ENCODE assay signal across 19 cellular contexts in the genomic region with DNA sequence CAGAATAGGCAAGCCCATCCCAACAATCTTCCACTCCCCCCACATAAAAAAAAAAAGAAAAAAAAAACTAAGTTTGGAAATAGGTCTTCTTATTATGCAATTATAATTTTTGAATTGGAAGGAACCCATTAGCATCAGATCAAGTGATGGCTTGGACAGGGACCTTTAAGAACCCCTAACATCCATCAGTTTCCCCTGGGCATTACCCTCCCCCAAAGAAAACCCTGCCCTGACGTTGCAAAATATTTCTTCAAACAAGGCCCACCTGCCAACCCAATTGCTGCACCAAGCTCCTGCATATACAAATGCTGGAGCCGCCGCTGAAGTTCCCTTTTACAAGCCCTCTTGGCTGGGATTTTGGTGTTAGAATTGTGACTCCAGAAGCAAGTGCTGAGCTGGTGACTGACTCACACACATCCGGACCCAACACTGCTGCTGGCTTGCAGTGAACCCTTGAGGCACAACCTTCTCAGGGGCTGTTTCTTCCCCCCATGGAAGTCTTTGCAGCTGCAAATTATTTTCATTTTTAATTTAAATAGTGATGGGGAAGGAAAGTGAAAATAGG. TPM values are rescaled to one million over a fixed set of nuclear protein-coding genes. Genes with fewer than 3 reads are reported as not detected.
A peak's percentile ranks its signal among the peaks of the same experiment; 100 is the strongest.
DNase-seq lines count a peak whose midpoint lies in the region; ATAC-seq and TF ChIP-seq lines count a peak whose summit lies in the region.
"Had no signal": no experiment of that assay in that cellular context is flagged by ENCODE, and none has a peak within 500 bp of the region (broad histone marks: within the 10 kb centered on the region; RNA-seq: fewer than 3 reads in every experiment).

No MANE protein-coding gene starts in this region.

- H3K4me1 Mint-ChIP-seq in type B pancreatic cell (ENCODE audit: unreplicated experiment) = peaks cover 8% of the 10 kb centered on the region
- H3K4me1 Mint-ChIP-seq in activated CD4-positive, alpha-beta T cell treated with anti-CD3 and anti-CD28 coated beads, Interleukin-2, amount 10 ng/mL, durations not matched to agents 24 days and 14 days = no peaks in the 10 kb centered on the region

- no peak overlapping the region for H3K4me3 Mint-ChIP-seq in type B pancreatic cell
- H3K4me3 Mint-ChIP-seq in activated CD4-positive, alpha-beta T cell treated with anti-CD3 and anti-CD28 coated beads, Interleukin-2, amount 10 ng/mL, durations not matched to agents 24 days and 14 days = no peak overlapping the region
- H3K4me3 Mint-ChIP-seq: activated naive CD8-positive, alpha-beta T cell; natural killer cell treated with Interleukin-12 subunit alpha and Interleukin-12 subunit beta and Interleukin-15 and Interleukin-18, amount 100 ng/mL, for 72 hours had no signal

- H3K79me2 ChIP-seq in ACC112 (ENCODE audit: control insufficient read depth, insufficient read depth, low read length, unreplicated experiment) = peaks cover 5% of the 10 kb centered on the region

- H3K36me3 ChIP-seq in ACC112 (ENCODE audit: insufficient read depth, low read length) = peaks cover 59% of the 10 kb centered on the region; the same call in 1 of the 2 replicates
- peaks cover 0 to 17% (median 0%) of the 10 kb centered on the region in 3 donors for H3K36me3 ChIP-seq in esophagus squamous epithelium
- H3K36me3 ChIP-seq: left lung had no signal

- H3K27ac ChIP-seq in ACC112 (ENCODE audit: low read depth, low read length) (peak overlapping the region; percentile 98), esophagus squamous epithelium (peak overlapping the region in 2 of 4 donors; percentile 31 to 33)
- H3K27ac ChIP-seq: left lung had no signal

- H3K36me3 Mint-ChIP-seq in type B pancreatic cell = no peaks in the 10 kb centered on the region
- H3K36me3 Mint-ChIP-seq in activated CD4-positive, alpha-beta T cell treated with anti-CD3 and anti-CD28 coated beads, Interleukin-2, amount 10 ng/mL, durations not matched to agents 24 days and 14 days (ENCODE audit: low read depth) = no peaks in the 10 kb centered on the region
- H3K36me3 Mint-ChIP-seq: activated naive CD8-positive, alpha-beta T cell; natural killer cell treated with Interleukin-12 subunit alpha and Interleukin-12 subunit beta and Interleukin-15 and Interleukin-18, amount 100 ng/mL, for 72 hours had no signal

- H3K27me3 ChIP-seq in ACC112 (ENCODE audit: insufficient read depth, low read length) (no peaks in the 10 kb centered on the region), esophagus squamous epithelium (no peaks in the 10 kb centered on the region)
- H3K27me3 ChIP-seq: left lung had no signal

- H3K9me3 Mint-ChIP-seq in type B pancreatic cell = no peaks in the 10 kb centered on the region
- no peaks in the 10 kb centered on the region for H3K9me3 Mint-ChIP-seq in activated CD4-positive, alpha-beta T cell treated with anti-CD3 and anti-CD28 coated beads, Interleukin-2, amount 10 ng/mL, durations not matched to agents 24 days and 14 days
- H3K9me3 Mint-ChIP-seq: natural killer cell treated with Interleukin-12 subunit alpha and Interleukin-12 subunit beta and Interleukin-15 and Interleukin-18, amount 100 ng/mL, for 72 hours had no signal

- peaks cover 16% of the 10 kb centered on the region for H3K27me3 Mint-ChIP-seq in type B pancreatic cell
- H3K27me3 Mint-ChIP-seq in activated CD4-positive, alpha-beta T cell treated with anti-CD3 and anti-CD28 coated beads, Interleukin-2, amount 10 ng/mL, durations not matched to agents 24 days and 14 days = peaks cover 2% of the 10 kb centered on the region

- TF ChIP-seq POLR2A in esophagus squamous epithelium (IDR thresholded peaks at IDR 0.05) = no peak

- H3K9me3 ChIP-seq in esophagus squamous epithelium = no peaks in the 10 kb centered on the region
- H3K9me3 ChIP-seq: left lung had no signal

- DNase-seq in HT1080 (ENCODE audit: low read depth) (peak; percentile 69), choroid plexus epithelial cell (ENCODE audit: low read depth) (peak; percentile 48), left lobe of liver (ENCODE audit: low spot score) (no peak), esophagus squamous epithelium (lab: John Stamatoyannopoulos, UW) (no peak), type B pancreatic cell (ENCODE audit: extremely low spot score, unreplicated experiment) (no peak), HUDEP-2 (lab: John Stamatoyannopoulos, UW; ENCODE audit: unreplicated experiment in 76 of 76) (no peak)
- no peak for DNase-seq in activated CD4-positive, alpha-beta T cell treated with anti-CD3 and anti-CD28 coated beads, Interleukin-2, amount 10 ng/mL, durations not matched to agents 24 days and 14 days
- DNase-seq: ACHN; Calu3; KG1; left lung; NCI-H187; NCI-H510A; stimulated activated CD4-positive, alpha-beta T cell treated with anti-CD3 and anti-CD28 coated beads, Interleukin-4, amount 100 ng/mL, for 1 hour had no signal

- intact Hi-C loops in esophagus squamous epithelium (cut with DNase I) = no loop called here
- intact Hi-C loops in activated CD4-positive, alpha-beta T cell treated with anti-CD3 and anti-CD28 coated beads, Interleukin-2, amount 10 ng/mL, durations not matched to agents 24 days and 14 days (cut with micrococcal nuclease) = no loop called here

- peak; percentile 6 for ATAC-seq in left lobe of liver
- ATAC-seq: activated CD4-positive, CD25-positive, alpha-beta regulatory T cell treated with anti-CD3 and anti-CD28 coated beads, Interleukin-2, amount 50 U/mL, for 24 hours; HCT116; left lung; natural killer cell treated with Interleukin-12 subunit alpha and Interleukin-12 subunit beta and Interleukin-15 and Interleukin-18, amount 100 ng/mL, for 72 hours had no signal

- H3K27ac Mint-ChIP-seq in type B pancreatic cell = no peak overlapping the region
- H3K27ac Mint-ChIP-seq in activated CD4-positive, alpha-beta T cell treated with anti-CD3 and anti-CD28 coated beads, Interleukin-2, amount 10 ng/mL, durations not matched to agents 24 days and 14 days = no peak overlapping the region
- H3K27ac Mint-ChIP-seq: activated naive CD8-positive, alpha-beta T cell; natural killer cell treated with Interleukin-12 subunit alpha and Interleukin-12 subunit beta and Interleukin-15 and Interleukin-18, amount 100 ng/mL, for 72 hours had no signal

- H3K4me1 ChIP-seq in ACC112 (ENCODE audit: control insufficient read depth, insufficient read depth, low read length, unreplicated experiment) (peaks cover 53% of the 10 kb centered on the region), esophagus squamous epithelium (peaks cover 0 to 21% (median 3%) of the 10 kb centered on the region in 3 donors)

- no peak for TF ChIP-seq CTCF in choroid plexus epithelial cell (conservative IDR thresholded peaks at IDR 0.05; ENCODE audit: low read depth, low read length)
- no peak for TF ChIP-seq CTCF in esophagus squamous epithelium (IDR thresholded peaks at IDR 0.05)
- no peak for TF ChIP-seq CTCF in type B pancreatic cell (conservative IDR thresholded peaks at IDR 0.05)

- WGBS in esophagus squamous epithelium, 2 donors = 44 to 72% methylated on average over 4 of the region's 4 CpGs

- no peak overlapping the region for H3K4me3 ChIP-seq in ACC112 (ENCODE audit: low read depth, low read length)
- H3K4me3 ChIP-seq in choroid plexus epithelial cell (ENCODE audit: low read depth, low read length) = no peak overlapping the region
- no peak overlapping the region for H3K4me3 ChIP-seq in esophagus squamous epithelium
- H3K4me3 ChIP-seq: left lung had no signal

- H2AFZ ChIP-seq in ACC112 (ENCODE audit: low read length, unreplicated experiment) = no peak overlapping the region

RNA-seq across cellular contexts. Expression of gene AFAP1L1, which starts 56.1 kb away (rescaled TPM):
- total RNA-seq in HT1080 (2014; rRNA removed; shearing (Covaris generic)) = 0.77 and 0.98 TPM in 2 replicates
- 0.21 and 0.27 TPM in 2 replicates for polyA plus RNA-seq in HT1080 (2015; cell fraction: cytosol; rRNA removed)
- polyA plus RNA-seq in HT1080 (2015; cell fraction: nucleus; rRNA removed) = 0.23 and 0.29 TPM in 2 replicates
- total RNA-seq in left lobe of liver = 2.6 TPM
- 10 to 100 TPM in 2 of 4 donors, 1 to 10 TPM in 2; 2.8 to 14.5 (median 8.7) TPM for total RNA-seq in esophagus squamous epithelium
- total RNA-seq in type B pancreatic cell (ENCODE audit: low replicate concordance) = 6.4 and 12.1 TPM in 2 replicates
- total RNA-seq in activated CD4-positive, alpha-beta T cell treated with anti-CD3 and anti-CD28 coated beads, Interleukin-2, amount 10 ng/mL, durations not matched to agents 24 days and 14 days = not detected in 2 replicates

Comparison
In these comparisons a context has a peak if more than half of its experiments do, and no peak if none do; other contexts are left out.
1. DNase-seq: peak in HT1080 (single experiment) and choroid plexus epithelial cell (single experiment); none in left lobe of liver (single experiment), esophagus squamous epithelium (single experiment), type B pancreatic cell (single experiment), activated CD4-positive, alpha-beta T cell treated with anti-CD3 and anti-CD28 coated beads, Interleukin-2, amount 10 ng/mL, durations not matched to agents 24 days and 14 days (single experiment) and HUDEP-2 (0 of 76).